ENCODE assay signal across 37 cellular contexts in genomic region chr12:56541610-56542009, GRCh38. TPM values are rescaled to one million over a fixed set of nuclear protein-coding genes. Genes with fewer than 3 reads are reported as not detected.
"Had no signal": no experiment of that assay in that cellular context is flagged by ENCODE, and none has a peak within 500 bp of the region (broad histone marks: within the 10 kb centered on the region; RNA-seq: fewer than 3 reads in every experiment).

No MANE protein-coding gene starts in this region.

- H3K27me3 Mint-ChIP-seq: activated B cell treated with CpG ODN at 0.5 μM for 24 hours; activated CD8-positive, alpha-beta memory T cell treated with anti-CD3 and anti-CD28 coated beads, Interleukin-2, amount 10 ng/mL, durations not matched to agents 7 days and 5 days; activated naive CD4-positive, alpha-beta T cell treated with anti-CD3 and anti-CD28 coated beads, Interleukin-2, amount 10 ng/mL, durations not matched to agents 7 days and 5 days; activated naive CD8-positive, alpha-beta T cell; activated naive CD8-positive, alpha-beta T cell treated with anti-CD3 and anti-CD28 coated beads, Interleukin-2, amount 50 U/mL, for 24 hours; brain had no signal

- ATAC-seq: activated CD8-positive, alpha-beta memory T cell treated with anti-CD3 and anti-CD28 coated beads, Interleukin-2, amount 10 ng/mL, durations not matched to agents 7 days and 5 days; activated naive CD8-positive, alpha-beta T cell treated with anti-CD3 and anti-CD28 coated beads, Interleukin-2, amount 50 U/mL, for 24 hours; K562; PC-3 had no signal

- H3K4me3 Mint-ChIP-seq: activated B cell treated with CpG ODN at 0.5 μM for 24 hours; activated CD4-positive, alpha-beta memory T cell treated with anti-CD3 and anti-CD28 coated beads, Interleukin-2, amount 10 ng/mL, durations not matched to agents 7 days and 5 days; activated CD8-positive, alpha-beta memory T cell treated with anti-CD3 and anti-CD28 coated beads, Interleukin-2, amount 10 ng/mL, durations not matched to agents 7 days and 5 days; activated naive CD4-positive, alpha-beta T cell treated with anti-CD3 and anti-CD28 coated beads, Interleukin-2, amount 10 ng/mL, durations not matched to agents 7 days and 5 days; activated naive CD8-positive, alpha-beta T cell; activated naive CD8-positive, alpha-beta T cell treated with anti-CD3 and anti-CD28 coated beads, Interleukin-2, amount 50 U/mL, for 24 hours; brain had no signal

- H3K27ac Mint-ChIP-seq: activated B cell treated with CpG ODN at 0.5 μM for 24 hours; activated CD4-positive, alpha-beta memory T cell treated with anti-CD3 and anti-CD28 coated beads, Interleukin-2, amount 10 ng/mL, durations not matched to agents 7 days and 5 days; activated CD8-positive, alpha-beta memory T cell treated with anti-CD3 and anti-CD28 coated beads, Interleukin-2, amount 10 ng/mL, durations not matched to agents 7 days and 5 days; activated naive CD4-positive, alpha-beta T cell treated with anti-CD3 and anti-CD28 coated beads, Interleukin-2, amount 10 ng/mL, durations not matched to agents 7 days and 5 days; activated naive CD8-positive, alpha-beta T cell; activated naive CD8-positive, alpha-beta T cell treated with anti-CD3 and anti-CD28 coated beads, Interleukin-2, amount 50 U/mL, for 24 hours had no signal

- H3K9me3 Mint-ChIP-seq: activated B cell treated with CpG ODN at 0.5 μM for 24 hours; activated CD4-positive, alpha-beta memory T cell treated with anti-CD3 and anti-CD28 coated beads, Interleukin-2, amount 10 ng/mL, durations not matched to agents 7 days and 5 days; activated naive CD4-positive, alpha-beta T cell treated with anti-CD3 and anti-CD28 coated beads, Interleukin-2, amount 10 ng/mL, durations not matched to agents 7 days and 5 days; activated naive CD8-positive, alpha-beta T cell treated with anti-CD3 and anti-CD28 coated beads, Interleukin-2, amount 50 U/mL, for 24 hours; brain had no signal

- FAIRE-seq: bronchial epithelial cell, K562 had no signal

- DNase-seq: activated B cell treated with CpG ODN at 0.5 μM for 24 hours; activated CD4-positive, alpha-beta memory T cell treated with anti-CD3 and anti-CD28 coated beads, Interleukin-2, amount 10 ng/mL, durations not matched to agents 7 days and 5 days; activated CD4-positive, alpha-beta T cell treated with anti-CD3 and anti-CD28 coated beads for 4 hours; activated CD4-positive, alpha-beta T cell treated with anti-CD3 and anti-CD28 coated beads, Interleukin-2, amount 50 U/mL, for 1 hour; activated CD4-positive, CD25-positive, alpha-beta regulatory T cell treated with anti-CD3 and anti-CD28 coated beads, Interleukin-2, amount 50 U/mL, for 72 hours; activated CD8-positive, alpha-beta memory T cell treated with anti-CD3 and anti-CD28 coated beads for 24 hours; activated CD8-positive, alpha-beta memory T cell treated with anti-CD3 and anti-CD28 coated beads, Interleukin-2, amount 10 ng/mL, durations not matched to agents 7 days and 5 days; activated CD8-positive, alpha-beta memory T cell treated with anti-CD3 and anti-CD28 coated beads, Interleukin-2, amount 50 U/mL, for 48 hours; activated effector memory CD4-positive, alpha-beta T cell treated with Interleukin-2 at 50 U/mL for 16 hours; activated naive CD4-positive, alpha-beta T cell treated with anti-CD3 and anti-CD28 coated beads, Interleukin-2, amount 10 ng/mL, durations not matched to agents 7 days and 5 days; activated naive CD8-positive, alpha-beta T cell treated with anti-CD3 and anti-CD28 coated beads, Interleukin-2, amount 50 U/mL, for 24 hours; activated T-cell treated with anti-CD3 and anti-CD28 coated beads, Interleukin-2, amount 50 U/mL, for 48 hours; anterior cingulate cortex; NCI-H1092 treated with DMSO at 0.1 percent for 48 hours; NCI-H1417; NCI-H146; NCI-H187; NCI-H2029 treated with DMSO at 0.1 percent for 48 hours; NCI-H2107; NCI-H2171; NCI-H510A; NCI-H526; NCI-H748 treated with DMSO at 0.1 percent for 48 hours; NK-92 treated with Interleukin-12 subunit alpha and Interleukin-12 subunit beta, amount 100 ng/mL, for 24 hours; PC-3; Peyer's patch; RPMI8226; SIG-M5; SW 1271; T-helper 1 cell; T-helper 2 cell; T-helper 9 cell had no signal

- H3K36me3 Mint-ChIP-seq: activated CD8-positive, alpha-beta memory T cell treated with anti-CD3 and anti-CD28 coated beads, Interleukin-2, amount 10 ng/mL, durations not matched to agents 7 days and 5 days; activated naive CD4-positive, alpha-beta T cell treated with anti-CD3 and anti-CD28 coated beads, Interleukin-2, amount 10 ng/mL, durations not matched to agents 7 days and 5 days; activated naive CD8-positive, alpha-beta T cell had no signal

- H3K4me1 Mint-ChIP-seq: activated B cell treated with CpG ODN at 0.5 μM for 24 hours; activated CD4-positive, alpha-beta memory T cell treated with anti-CD3 and anti-CD28 coated beads, Interleukin-2, amount 10 ng/mL, durations not matched to agents 7 days and 5 days; activated naive CD4-positive, alpha-beta T cell treated with anti-CD3 and anti-CD28 coated beads, Interleukin-2, amount 10 ng/mL, durations not matched to agents 7 days and 5 days; activated naive CD8-positive, alpha-beta T cell treated with anti-CD3 and anti-CD28 coated beads, Interleukin-2, amount 50 U/mL, for 24 hours had no signal

RNA-seq across cellular contexts. Expression of gene GLS2, which starts 53.6 kb away (rescaled TPM):
- total RNA-seq: K562, SK-MEL-5 had no signal
